Comparison of ENCODE assay signal across 8 cellular contexts in genomic region chr15:55267401-55268053, GRCh38.
DNase-seq lines count a peak whose midpoint lies in the region; ATAC-seq and TF ChIP-seq lines count a peak whose summit lies in the region.

No MANE protein-coding gene starts in this region.

- peak; percentile 64 for DNase-seq in GF-D8 (lab: John Stamatoyannopoulos, UW)
- peak; percentile 74 for DNase-seq in NCI-H82 (lab: John Stamatoyannopoulos, UW)
- peak; percentile 33 to 49 for DNase-seq in activated T-helper 1 cell treated with anti-CD3 and anti-CD28 coated beads, Interleukin-2, amount 50 U/mL, for 16 hours (ENCODE audit: low read depth in 1 of 2, low spot score in 1 of 2)
- peak; percentile 61 for DNase-seq in iris pigment epithelial cell (ENCODE audit: low read depth)
- DNase-seq in stimulated activated naive CD4-positive, alpha-beta T cell (lab: John Stamatoyannopoulos, UW) = peak; percentile 10 to 73 (median 50)
- DNase-seq in NCI-H774 (lab: John Stamatoyannopoulos, UW) = no peak
- no peak for DNase-seq in GM10266 (ENCODE audit: extremely low spot score)

- peak; percentile 95 for ATAC-seq in HG02588 (IDR thresholded peaks at IDR 0.05; ENCODE audit: unreplicated experiment)

- TF ChIP-seq CTCF in GM10266 (IDR thresholded peaks at IDR 0.05; ENCODE audit: control insufficient read depth, insufficient read depth, low read depth, missing control alignments) = no peak

Comparison
In these comparisons a context has a peak if more than half of its experiments do, and no peak if none do; other contexts are left out.
1. DNase-seq: peak in GF-D8 (single experiment), NCI-H82 (single experiment), activated T-helper 1 cell treated with anti-CD3 and anti-CD28 coated beads, Interleukin-2, amount 50 U/mL, for 16 hours (2 of 2), iris pigment epithelial cell (single experiment) and stimulated activated naive CD4-positive, alpha-beta T cell (6 of 6); none in NCI-H774 (single experiment) and GM10266 (single experiment).